ENCODE assay signal across 8 cellular contexts in genomic region chrX:151713859-151714258, GRCh38. TPM values are rescaled to one million over a fixed set of nuclear protein-coding genes. Genes with fewer than 3 reads are reported as not detected.
DNase-seq lines count a peak whose midpoint lies in the region; ATAC-seq and TF ChIP-seq lines count a peak whose summit lies in the region.

No MANE protein-coding gene starts in this region.

- in situ Hi-C loops in KBM-7 (cut with MboI; ENCODE audit: low pct_unique_long_range_greater_than_20kb, low sequenced_read_pairs), result no loop called here

- no peaks in the 10 kb centered on the region for H3K36me3 ChIP-seq in psoas muscle (ENCODE audit: insufficient read depth in 1 of 2, low read depth in 1 of 2)

- H3K9me3 Mint-ChIP-seq in MCF 10A (ENCODE audit: unreplicated experiment), result peaks cover 9% of the 10 kb centered on the region

- no peaks in the 10 kb centered on the region for H3K36me3 Mint-ChIP-seq in MCF 10A (ENCODE audit: insufficient read depth, unreplicated experiment)

- H3K27me3 Mint-ChIP-seq in MCF 10A (ENCODE audit: insufficient read depth, unreplicated experiment), result peaks cover 15% of the 10 kb centered on the region

- CTCF ChIA-PET in MCF 10A (lab: Yijun Ruan, JAX), result interaction anchor here (0.6 to 1.2 kb wide), 6 partner anchors 9 to 1217 kb away, joined by 3 to 4 read pairs (median 3); no protein-coding TSS in a partner anchor

- 63 to 76% (median 69%) methylated on average over 4 of the region's 4 CpGs for WGBS in psoas muscle, 3 donors

- TF ChIP-seq CTCF in MCF 10A (IDR thresholded peaks at IDR 0.05; ENCODE audit: unreplicated experiment) (peak; percentile 33), psoas muscle (IDR thresholded peaks at IDR 0.05) (peak; percentile 36)

- H3K27ac ChIP-seq in psoas muscle, result no peak overlapping the region

- POLR2A ChIA-PET in MCF 10A (lab: Yijun Ruan, JAX), result no interaction called here

- peak; percentile 27 for DNase-seq in stimulated activated CD4-positive, alpha-beta T cell treated with anti-CD3 and anti-CD28 coated beads, Interleukin-15, amount 100 ng/mL, for 24 hours
- no peak for DNase-seq in stimulated activated CD4-positive, alpha-beta T cell treated with anti-CD3 and anti-CD28 coated beads, Interleukin-4, amount 100 ng/mL, for 1 hour
- DNase-seq in KBM-7 (peak; percentile 28), MCF 10A (ENCODE audit: unreplicated experiment) (peak; percentile 47), psoas muscle (no peak), NCI-H226 (no peak), amygdala (lab: John Stamatoyannopoulos, UW) (no peak)

- no peaks in the 10 kb centered on the region for H3K4me1 ChIP-seq in psoas muscle

- H3K4me3 Mint-ChIP-seq in MCF 10A (ENCODE audit: unreplicated experiment), result no peak overlapping the region

- intact Hi-C loops in MCF 10A (cut with micrococcal nuclease) (loop anchor here (2.0 kb wide), 1 partner anchor 923 kb away; the partner anchor contains the start of gene GABRQ), psoas muscle (cut with DNase I) (no loop called here)

- no peak overlapping the region for H3K27ac Mint-ChIP-seq in MCF 10A (ENCODE audit: low read depth, unreplicated experiment)

- H3K9me3 ChIP-seq in psoas muscle, result no peaks in the 10 kb centered on the region

- no peak for ATAC-seq in psoas muscle
- no peak for ATAC-seq in GM21825 (IDR thresholded peaks at IDR 0.05; ENCODE audit: unreplicated experiment)

- H3K4me1 Mint-ChIP-seq in MCF 10A (ENCODE audit: insufficient read depth, unreplicated experiment), result no peaks in the 10 kb centered on the region

- BruUV-seq in MCF 10A (replicated peaks; lab: Mats Ljungman, UMichigan), result no TSS peak

- H3K4me3 ChIP-seq in psoas muscle, result no peak overlapping the region

- peaks cover 0 to 4% (median 0%) of the 10 kb centered on the region in 3 donors for H3K27me3 ChIP-seq in psoas muscle (ENCODE audit: insufficient read depth in 3 of 3, low read length in 2 of 3)

RNA-seq across cellular contexts. Expression of gene FATE1, which starts 2.0 kb away (rescaled TPM):
- total RNA-seq in MCF 10A (2022) (not detected in 2 replicates), psoas muscle (under 1 TPM in 1 of 4 donors, not detected in 3; 0.39 TPM)
- under 1 TPM; 0.06 to 0.24 (median 0.07) TPM for polyA plus RNA-seq in psoas muscle

RNA-seq across cellular contexts. Expression of gene PRRG3, which starts 18.6 kb away (rescaled TPM):
- total RNA-seq in MCF 10A (2022) (not detected in 2 replicates), psoas muscle (1 to 10 TPM in 1 of 4 donors, under 1 TPM in 3; 0.32 to 1.7 (median 0.77) TPM)
- polyA plus RNA-seq in psoas muscle, result under 1 TPM; 0.06 to 0.26 (median 0.14) TPM

RNA-seq across cellular contexts. Expression of gene CNGA2, which starts 20.7 kb away (rescaled TPM):
- total RNA-seq in MCF 10A (2022) (not detected in 2 replicates), psoas muscle (not detected)
- polyA plus RNA-seq in psoas muscle, result not detected

Comparison
In these comparisons a context has a peak if more than half of its experiments do, and no peak if none do; other contexts are left out.
1. DNase-seq: peak in stimulated activated CD4-positive, alpha-beta T cell treated with anti-CD3 and anti-CD28 coated beads, Interleukin-15, amount 100 ng/mL, for 24 hours (single experiment), KBM-7 (single experiment) and MCF 10A (single experiment); none in stimulated activated CD4-positive, alpha-beta T cell treated with anti-CD3 and anti-CD28 coated beads, Interleukin-4, amount 100 ng/mL, for 1 hour (single experiment), psoas muscle (0 of 2), NCI-H226 (single experiment) and amygdala (0 of 56).